13 cellular contexts compared by ENCODE assay signal in the genomic region with DNA sequence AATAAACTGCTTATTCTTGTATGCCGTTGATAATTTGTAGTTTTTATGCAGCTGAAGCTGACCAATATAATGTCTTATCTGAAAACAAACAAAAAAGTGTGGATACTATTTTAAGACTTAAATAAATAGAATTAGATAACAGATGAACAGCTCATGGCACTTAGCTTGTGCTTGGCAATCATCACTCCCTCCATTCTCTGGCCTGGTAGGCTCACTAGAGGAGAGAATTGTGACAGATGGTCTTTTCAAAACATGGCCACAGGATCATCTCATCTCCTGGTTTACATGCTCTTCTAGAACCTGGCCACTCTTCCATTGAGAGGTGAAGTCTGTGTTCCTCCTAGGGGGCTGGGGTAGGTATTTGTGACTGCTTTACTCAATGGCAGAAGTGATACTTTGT. TPM values are rescaled to one million over a fixed set of nuclear protein-coding genes. Genes with fewer than 3 reads are reported as not detected.
"Had no signal": no experiment of that assay in that cellular context is flagged by ENCODE, and none has a peak within 500 bp of the region (broad histone marks: within the 10 kb centered on the region; RNA-seq: fewer than 3 reads in every experiment).

No MANE protein-coding gene starts in this region.

- DNase-seq: activated CD4-positive, alpha-beta T cell treated with anti-CD3 and anti-CD28 coated beads, Interleukin-2, amount 50 U/mL, for 48 hours; activated gamma-delta T cell; colonic mucosa; erythroblast; mammary epithelial cell; midbrain; posterior cingulate gyrus; stimulated activated CD4-positive, alpha-beta T cell treated with anti-CD3 and anti-CD28 coated beads, Interleukin-2, amount 100 ng/mL, for 24 hours; stimulated activated naive CD4-positive, alpha-beta T cell treated with Interleukin-2 at 50 U/mL for 16 hours; thyroid gland had no signal

- FAIRE-seq: endometrium, frontal cortex had no signal

RNA-seq across cellular contexts. Expression of a gene that starts 58.4 kb away (rescaled TPM):
- total RNA-seq: T-helper 2 cell treated with Interferon-gamma antibody and Interleukin-4, amounts not matched to agents 100 ng/mL and 5 ng/mL, for 36 hours had no signal
